32 cellular contexts compared by ENCODE assay signal in the genomic region with DNA sequence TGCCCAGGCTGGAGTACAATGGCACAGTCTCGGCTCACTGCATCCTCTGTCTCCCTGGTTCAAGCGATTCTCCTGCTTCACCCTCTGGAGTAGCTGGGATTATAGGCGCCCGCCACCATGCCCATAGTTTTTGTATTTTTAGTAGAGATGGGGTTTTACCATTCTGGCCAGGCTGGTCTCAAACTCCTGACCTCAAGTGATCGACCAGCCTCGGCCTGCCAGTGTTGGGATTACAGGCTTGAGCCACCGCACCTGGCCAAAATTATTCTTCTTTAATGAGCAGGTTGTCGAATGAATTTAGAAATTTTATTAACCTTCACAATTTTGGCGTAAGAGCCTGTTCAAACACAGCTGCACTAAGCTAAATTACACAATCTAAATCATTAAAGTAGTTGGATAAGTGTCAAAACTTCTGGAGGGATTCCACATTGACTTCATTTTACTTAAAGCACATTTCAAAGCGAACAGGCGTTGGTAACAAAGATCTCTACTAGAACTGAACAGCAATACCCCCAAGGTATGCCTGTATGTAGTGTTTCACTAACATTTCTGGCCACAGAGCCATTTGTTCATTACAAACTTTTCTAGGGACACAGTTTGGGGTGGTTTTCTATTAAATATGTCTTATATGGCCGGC.
"Had no signal": no experiment of that assay in that cellular context is flagged by ENCODE, and none has a peak within 500 bp of the region (broad histone marks: within the 10 kb centered on the region; RNA-seq: fewer than 3 reads in every experiment).

No MANE protein-coding gene starts in this region.

- H3K4me2 ChIP-seq: hepatocyte had no signal

- H3K4me3 ChIP-seq: adrenal gland, body of pancreas, esophagus muscularis mucosa, gastroesophageal sphincter, heart right ventricle, hepatocyte had no signal

- H3K27ac ChIP-seq: adrenal gland, body of pancreas, esophagus muscularis mucosa, gastroesophageal sphincter, heart right ventricle, hepatocyte, WERI-Rb-1 had no signal

- H3K9me3 ChIP-seq: adrenal gland, body of pancreas, esophagus muscularis mucosa, gastroesophageal sphincter, heart right ventricle had no signal

- FAIRE-seq: colon had no signal

- DNase-seq: activated B cell treated with CpG ODN at 0.5 μM for 24 hours; activated CD4-positive, alpha-beta memory T cell treated with anti-CD3 and anti-CD28 coated beads for 36 hours; activated CD4-positive, alpha-beta T cell treated with anti-CD3 and anti-CD28 coated beads for 36 hours; activated CD4-positive, alpha-beta T cell treated with anti-CD3 and anti-CD28 coated beads, Interleukin-2, amount 10 ng/mL, durations not matched to agents 24 days and 14 days; activated CD4-positive, CD25-positive, alpha-beta regulatory T cell treated with anti-CD3 and anti-CD28 coated beads, Interleukin-2, amount 50 U/mL, for 72 hours; activated CD8-positive, alpha-beta memory T cell treated with anti-CD3 and anti-CD28 coated beads, Interleukin-2, amount 10 ng/mL, durations not matched to agents 7 days and 5 days; activated CD8-positive, alpha-beta memory T cell treated with anti-CD3 and anti-CD28 coated beads, Interleukin-2, amount 50 U/mL, for 4 hours; activated CD8-positive, alpha-beta T cell treated with anti-CD3 and anti-CD28 coated beads, Interleukin-2, amount 10 ng/mL, durations not matched to agents 7 days and 5 days; activated effector memory CD4-positive, alpha-beta T cell treated with anti-CD3 and anti-CD28 coated beads, Interleukin-2, amount 50 U/mL, for 16 hours; activated naive CD4-positive, alpha-beta T cell treated with anti-CD3 and anti-CD28 coated beads for 36 hours; activated naive CD8-positive, alpha-beta T cell treated with anti-CD3 and anti-CD28 coated beads for 36 hours; activated naive CD8-positive, alpha-beta T cell treated with anti-CD3 and anti-CD28 coated beads, Interleukin-2, amount 50 U/mL, for 24 hours; activated T-cell treated with anti-CD3 and anti-CD28 coated beads, Interleukin-2, amount 50 U/mL, for 1 hour; activated T-cell treated with anti-CD3 and anti-CD28 coated beads, Interleukin-2, amount 50 U/mL, for 48 hours; adrenal gland; amygdala; aorta; body of pancreas; caudate nucleus; cortex of kidney; dermis blood vessel endothelial cell; effector CD4-positive, alpha-beta T cell; effector memory CD8-positive, alpha-beta T cell; erythroblast; foreskin melanocyte; heart right ventricle; T-helper 9 cell; WERI-Rb-1 had no signal

- H2AFZ ChIP-seq: hepatocyte had no signal

- H3K79me2 ChIP-seq: hepatocyte had no signal

- H3K36me3 ChIP-seq: adrenal gland, esophagus muscularis mucosa, gastroesophageal sphincter, heart right ventricle, WERI-Rb-1 had no signal

- ATAC-seq: activated CD4-positive, alpha-beta T cell treated with anti-CD3 and anti-CD28 coated beads for 36 hours; activated CD8-positive, alpha-beta memory T cell treated with anti-CD3 and anti-CD28 coated beads, Interleukin-2, amount 10 ng/mL, durations not matched to agents 7 days and 5 days; activated CD8-positive, alpha-beta T cell treated with anti-CD3 and anti-CD28 coated beads, Interleukin-2, amount 10 ng/mL, durations not matched to agents 7 days and 5 days; activated naive CD8-positive, alpha-beta T cell treated with anti-CD3 and anti-CD28 coated beads, Interleukin-2, amount 50 U/mL, for 24 hours; body of pancreas; effector memory CD8-positive, alpha-beta T cell; gastroesophageal sphincter; heart right ventricle had no signal

- H3K27me3 ChIP-seq: adrenal gland, body of pancreas, esophagus muscularis mucosa, gastroesophageal sphincter, heart right ventricle, hepatocyte had no signal
